Comparison of ENCODE assay signal across 23 cellular contexts in the genomic region with DNA sequence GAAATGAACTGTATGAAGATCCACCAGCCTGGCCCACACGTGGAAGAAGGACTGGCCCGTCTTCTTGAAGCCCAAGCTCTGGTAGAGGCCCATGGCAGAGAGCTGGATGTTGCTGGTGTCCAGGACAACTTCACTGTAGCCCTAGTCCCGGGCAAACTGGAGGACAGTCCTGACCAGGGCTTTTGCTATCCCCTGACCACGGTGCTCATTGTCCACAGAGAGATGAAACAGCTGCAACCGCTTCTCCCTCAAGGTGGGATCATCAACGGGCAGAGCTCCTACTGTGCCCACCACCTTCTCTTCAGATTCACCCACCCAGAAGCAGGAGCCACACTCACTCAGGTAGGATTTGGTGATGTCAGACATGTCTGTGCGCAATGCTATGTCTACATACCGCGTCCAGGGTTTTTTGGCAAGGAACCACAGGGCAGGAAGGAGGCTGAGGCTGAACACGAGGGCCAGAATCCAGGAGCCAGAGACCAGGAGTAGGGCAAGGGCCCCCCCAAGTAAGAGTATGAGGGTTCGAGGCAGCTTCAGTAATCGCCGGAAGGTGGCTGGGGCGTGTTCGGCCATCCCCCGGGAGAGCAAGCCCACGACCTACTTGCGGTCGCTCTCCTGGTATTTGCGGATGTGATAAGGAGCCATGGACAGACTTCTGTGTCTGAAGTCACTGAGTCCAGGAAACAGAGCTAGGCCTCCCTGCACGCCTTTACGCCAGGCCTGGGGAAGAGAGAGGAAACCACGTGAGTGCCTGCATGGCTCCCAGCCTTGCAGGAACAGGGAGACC. TPM values are rescaled to one million over a fixed set of nuclear protein-coding genes. Genes with fewer than 3 reads are reported as not detected.
DNase-seq lines count a peak whose midpoint lies in the region; ATAC-seq, FAIRE-seq and TF ChIP-seq lines count a peak whose summit lies in the region.
"Had no signal": no experiment of that assay in that cellular context is flagged by ENCODE, and none has a peak within 500 bp of the region (broad histone marks: within the 10 kb centered on the region; RNA-seq: fewer than 3 reads in every experiment).

No MANE protein-coding gene starts in this region.

- ATAC-seq in left colon: peak; percentile 73
- no peak for ATAC-seq in GM18517 (IDR thresholded peaks at IDR 0.05; ENCODE audit: unreplicated experiment)
- ATAC-seq: activated CD8-positive, alpha-beta T cell treated with anti-CD3 and anti-CD28 coated beads for 36 hours had no signal

- TF ChIP-seq CTCF in colonic mucosa (IDR thresholded peaks at IDR 0.05): no peak

- no peak overlapping the region for H3K4me3 ChIP-seq in colonic mucosa
- no peak overlapping the region for H3K4me3 ChIP-seq in small intestine (ENCODE audit: low read depth in 1 of 2, low read length in 2 of 2)
- H3K4me3 ChIP-seq: SJCRH30 had no signal

- intact Hi-C loops in colonic mucosa (cut with DNase I): no loop called here
- intact Hi-C loops in left colon (cut with DNase I, micrococcal nuclease): no loop called here

- peak overlapping the region; percentile 58 for H3K27ac ChIP-seq in colonic mucosa
- H3K27ac ChIP-seq in small intestine (ENCODE audit: low read depth in 1 of 2, low read length in 1 of 2): peak overlapping the region; percentile 47 to 73
- H3K27ac ChIP-seq: SJCRH30 had no signal

- FAIRE-seq in small intestine (lab: Jason Lieb, UNC): no peak
- FAIRE-seq: GM12891 had no signal

- H3K9ac ChIP-seq in colonic mucosa (ENCODE audit: low read depth in 2 of 2, low read length in 2 of 2): peak overlapping the region in 1 of 2 donors; percentile 51

- H3K36me3 ChIP-seq in colonic mucosa: no peaks in the 10 kb centered on the region
- H3K36me3 ChIP-seq in small intestine (ENCODE audit: control insufficient read depth in 2 of 2, insufficient read depth in 2 of 2, low read length in 2 of 2): no peaks in the 10 kb centered on the region
- H3K36me3 ChIP-seq: SJCRH30 had no signal

- H3K27me3 ChIP-seq in colonic mucosa (no peaks in the 10 kb centered on the region), small intestine (ENCODE audit: control insufficient read depth in 2 of 2, insufficient read depth in 2 of 2, low read length in 2 of 2) (no peaks in the 10 kb centered on the region)

- no peaks in the 10 kb centered on the region for H3K9me3 ChIP-seq in colonic mucosa
- no peaks in the 10 kb centered on the region for H3K9me3 ChIP-seq in small intestine (ENCODE audit: control insufficient read depth, low read depth)
- H3K9me3 ChIP-seq: SJCRH30 had no signal

- DNase-seq in GF-D8 (lab: John Stamatoyannopoulos, UW) (peak; percentile 76), colonic mucosa (peak; percentile 54), left colon (peak; percentile 38 to 70), small intestine (peak; percentile 37), NCI-H2081 treated with DMSO at 0.1 percent for 48 hours (lab: John Stamatoyannopoulos, UW) (no peak), NCI-H1436 treated with DMSO at 0.1 percent for 48 hours (lab: John Stamatoyannopoulos, UW) (no peak)
- no peak for DNase-seq in activated CD4-positive, alpha-beta T cell treated with anti-CD3 and anti-CD28 coated beads for 1 hour
- DNase-seq: activated B cell treated with CpG ODN at 0.5 μM for 24 hours; activated CD8-positive, alpha-beta T cell treated with anti-CD3 and anti-CD28 coated beads for 36 hours; activated T-cell treated with anti-CD3 and anti-CD28 coated beads, Interleukin-2, amount 50 U/mL, for 1 hour; CD4-positive, alpha-beta memory T cell; central memory CD4-positive, alpha-beta T cell; effector CD8-positive, alpha-beta T cell; NCI-H187 treated with DMSO at 0.1 percent for 48 hours; NCI-H345; retina; SJCRH30; stimulated activated CD4-positive, alpha-beta T cell treated with anti-CD3 and anti-CD28 coated beads, Interleukin-15, amount 100 ng/mL, for 24 hours had no signal

- 63 to 68% (median 67%) methylated on average over 23 of the region's 23 CpGs for WGBS in small intestine, 3 donors

- peaks cover 11% of the 10 kb centered on the region for H3K4me1 ChIP-seq in colonic mucosa
- peaks cover 0 to 3% of the 10 kb centered on the region in 2 donors for H3K4me1 ChIP-seq in small intestine (ENCODE audit: control insufficient read depth in 2 of 2, insufficient read depth in 1 of 2, low read depth in 1 of 2, low read length in 1 of 2)
- H3K4me1 ChIP-seq: SJCRH30 had no signal

RNA-seq across cellular contexts. Expression of gene TPRKB, which starts 36.3 kb away (rescaled TPM):
- total RNA-seq in colonic mucosa (10 to 100 TPM; 28.2 to 37.5 TPM), left colon (10 to 100 TPM; 22.5 to 24.4 TPM)
- 100 to 1,000 TPM in 1 of 3 donors, 10 to 100 TPM in 2; 64.8 to 110 (median 74.0) TPM for polyA plus RNA-seq in small intestine

RNA-seq across cellular contexts. Expression of gene NAT8, which starts 58.6 kb away (rescaled TPM):
- under 1 TPM in 1 of 2 donors, not detected in 1; 0.64 TPM for total RNA-seq in colonic mucosa
- under 1 TPM in 1 of 2 donors, not detected in 1; 0.73 TPM for total RNA-seq in left colon
- polyA plus RNA-seq in small intestine: under 1 TPM in 1 of 3 donors, not detected in 2; 0.10 TPM
- total RNA-seq: activated B cell treated with CpG ODN at 0.5 μM for 24 hours; activated CD8-positive, alpha-beta T cell treated with anti-CD3 and anti-CD28 coated beads for 36 hours; CD4-positive, alpha-beta memory T cell; esophagus mucosa; H4; SJCRH30; subcutaneous adipose tissue had no signal
- polyA plus RNA-seq: CD4-positive, alpha-beta memory T cell had no signal

Comparison
In these comparisons a context has a peak if more than half of its experiments do, and no peak if none do; other contexts are left out.
1. DNase-seq: peak in GF-D8 (single experiment), colonic mucosa (single experiment), left colon (2 of 2) and small intestine (single experiment); none in NCI-H2081 treated with DMSO at 0.1 percent for 48 hours (single experiment), NCI-H1436 treated with DMSO at 0.1 percent for 48 hours (single experiment) and activated CD4-positive, alpha-beta T cell treated with anti-CD3 and anti-CD28 coated beads for 1 hour (single experiment).